Comparison of ENCODE assay signal across 23 cellular contexts in the genomic region with DNA sequence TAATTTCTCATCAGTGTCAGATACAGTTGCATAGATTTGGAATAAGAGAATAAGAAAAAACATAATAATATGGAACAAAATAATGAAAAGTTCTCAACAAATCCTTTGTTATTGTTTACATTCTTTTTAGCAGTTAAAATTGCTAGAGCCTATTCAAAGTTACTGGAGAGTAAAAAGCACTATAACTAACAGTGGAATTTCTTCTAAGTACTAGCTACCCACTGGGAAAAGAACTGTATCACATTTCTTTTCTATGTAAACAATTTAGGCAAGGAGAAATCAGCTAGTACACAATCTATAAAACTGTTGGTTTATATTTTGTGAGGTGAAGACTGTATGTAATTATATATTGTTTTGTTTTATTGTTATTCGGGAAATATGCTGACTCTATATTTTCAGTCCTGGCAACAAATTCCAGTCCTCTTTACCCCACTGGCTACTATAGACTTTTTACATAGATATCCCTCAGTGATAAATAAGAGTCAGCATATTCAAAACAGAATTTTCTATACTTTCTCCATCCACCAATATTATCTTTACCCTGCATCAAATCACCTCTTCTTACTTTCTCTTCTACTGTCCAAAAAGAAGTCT.
"Had no signal": no experiment of that assay in that cellular context is flagged by ENCODE, and none has a peak within 500 bp of the region (broad histone marks: within the 10 kb centered on the region; RNA-seq: fewer than 3 reads in every experiment).

No MANE protein-coding gene starts in this region.

- H3K27me3 ChIP-seq: SJSA1 had no signal

- H3K4me1 ChIP-seq: SJSA1 had no signal

- H3K27ac ChIP-seq: SJSA1 had no signal

- H3K36me3 ChIP-seq: SJSA1 had no signal

- DNase-seq: activated B cell treated with CpG ODN at 0.5 μM for 24 hours; activated CD4-positive, alpha-beta T cell treated with anti-CD3 and anti-CD28 coated beads for 1 hour; activated CD4-positive, alpha-beta T cell treated with anti-CD3 and anti-CD28 coated beads, Interleukin-2, amount 10 ng/mL, durations not matched to agents 24 days and 14 days; activated CD4-positive, alpha-beta T cell treated with anti-CD3 and anti-CD28 coated beads, Interleukin-2, amount 50 U/mL, for 48 hours; activated CD8-positive, alpha-beta memory T cell treated with anti-CD3 and anti-CD28 coated beads, Interleukin-2, amount 10 ng/mL, durations not matched to agents 7 days and 5 days; activated effector memory CD4-positive, alpha-beta T cell treated with Interleukin-2 at 50 U/mL for 16 hours; activated naive CD4-positive, alpha-beta T cell; activated T-cell treated with anti-CD3 and anti-CD28 coated beads, Interleukin-2, amount 50 U/mL, for 24 hours; amniotic stem cell; NCI-H1092; NCI-H1417; NCI-H2029; NCI-H345; NCI-H510A treated with DMSO at 0.1 percent for 48 hours; PC-3; SHP77; T-cell; T-helper 2 cell; T1000 had no signal

- FAIRE-seq: astrocyte, RCC 7860, TTC549 had no signal

- ATAC-seq: activated CD8-positive, alpha-beta memory T cell treated with anti-CD3 and anti-CD28 coated beads, Interleukin-2, amount 10 ng/mL, durations not matched to agents 7 days and 5 days; PC-3; T-cell had no signal

- H3K9me3 ChIP-seq: SJSA1 had no signal

- H3K4me3 ChIP-seq: SJSA1 had no signal
